20 cellular contexts compared by ENCODE assay signal in genomic region chr15:25054329-25054728, GRCh38.
DNase-seq lines count a peak whose midpoint lies in the region; ATAC-seq, FAIRE-seq and TF ChIP-seq lines count a peak whose summit lies in the region.
"Had no signal": no experiment of that assay in that cellular context is flagged by ENCODE, and none has a peak within 500 bp of the region (broad histone marks: within the 10 kb centered on the region; RNA-seq: fewer than 3 reads in every experiment).

No MANE protein-coding gene starts in this region.

- H3K4me3 Mint-ChIP-seq in H9, result no peak overlapping the region

- peaks cover 97 to 99% of the 10 kb centered on the region in 2 experiments for H3K9me3 Mint-ChIP-seq in H9

- peaks cover 0 to 9% of the 10 kb centered on the region in 2 experiments; a peak in 1 of 4 replicates for H3K4me1 Mint-ChIP-seq in H9

- no peak overlapping the region for H3K14ac ChIP-seq in H9 (ENCODE audit: insufficient read depth, low read length)
- H3K14ac ChIP-seq in H1 (ENCODE audit: insufficient read length), result no peak overlapping the region

- no peak for TF ChIP-seq RAD21 in H1 (IDR thresholded peaks at IDR 0.05 in 1 of 2, conservative IDR thresholded peaks at IDR 0.05 in 1 of 2; ENCODE audit: low read depth in 2 of 2, low read length in 2 of 2)

- H2AFZ ChIP-seq in H9 (ENCODE audit: low read length) (no peak overlapping the region), H1 (ENCODE audit: low read length) (no peak overlapping the region)

- H3K56ac ChIP-seq in H9 (ENCODE audit: insufficient read length, low read depth, low read length) (no peak overlapping the region), H1 (replicated peaks; ENCODE audit: insufficient read length, low read depth, low read length) (no peak overlapping the region)

- FAIRE-seq in H1 (lab: Jason Lieb, UNC), result no peak
- FAIRE-seq: A204.1, D721Med, H54 had no signal

- DNase-seq in AG08396 (ENCODE audit: low spot score), result peak; percentile 1
- peak; percentile 14 for DNase-seq in H9
- no peak for DNase-seq in H1 (ENCODE audit: low read depth in 1 of 2, low spot score in 2 of 2)
- peak; percentile 36 for DNase-seq in posterior vena cava (ENCODE audit: low spot score)
- DNase-seq in substantia nigra (lab: John Stamatoyannopoulos, UW), result no peak
- no peak for DNase-seq in iPS-NIHi11 (ENCODE audit: low spot score)
- no peak for DNase-seq in superior temporal gyrus (ENCODE audit: extremely low spot score)
- DNase-seq: CD4-positive, alpha-beta memory T cell; DND-41; GDM1; MG63; NCI-H1092 treated with DMSO at 0.1 percent for 48 hours; NCI-H1694; NCI-H2107; NCI-H226; NCI-H526 had no signal

- H3K79me2 ChIP-seq in H9 (ENCODE audit: insufficient read depth, low read length) (peaks cover 4% of the 10 kb centered on the region; the same call in 1 of the 2 replicates), H1 (ENCODE audit: control insufficient read depth in 1 of 2, insufficient read depth in 2 of 2, low read length in 2 of 2) (peaks cover 0 to 92% of the 10 kb centered on the region in 2 experiments; a peak in 3 of 4 replicates)

- H2BK5ac ChIP-seq in H9 (ENCODE audit: insufficient read length, low read length) (no peak overlapping the region), H1 (ENCODE audit: low read depth, low read length) (no peak overlapping the region)

- H2AK5ac ChIP-seq in H9 (ENCODE audit: insufficient read length, low read length), result no peak overlapping the region
- no peak overlapping the region for H2AK5ac ChIP-seq in H1 (ENCODE audit: low read depth, low read length)

- no peak overlapping the region for H3T11ph ChIP-seq in H9 (ENCODE audit: low read length)

- H3K4ac ChIP-seq in H9 (ENCODE audit: low read depth, low read length) (no peak overlapping the region), H1 (replicated peaks; ENCODE audit: insufficient read length, low read depth, low read length) (no peak overlapping the region)

- no peak overlapping the region for H2BK15ac ChIP-seq in H9 (ENCODE audit: low read depth, low read length)
- no peak overlapping the region for H2BK15ac ChIP-seq in H1 (ENCODE audit: low read length)

- peaks cover 2% of the 10 kb centered on the region for H3K27me3 Mint-ChIP-seq in H9 (ENCODE audit: low read depth)
- H3K27me3 Mint-ChIP-seq: CD4-positive, alpha-beta memory T cell had no signal

- H3K4me3 ChIP-seq in H1 (ENCODE audit: extremely low read depth in 1 of 4, insufficient read depth in 2 of 4, low read depth in 3 of 4, low read length in 4 of 4), result no peak overlapping the region
- H3K4me3 ChIP-seq: MG63 had no signal

- peaks cover 56 to 100% (median 92%) of the 10 kb centered on the region in 4 experiments for H3K36me3 ChIP-seq in H1 (ENCODE audit: control insufficient read depth in 2 of 4, insufficient read depth in 4 of 4, low read length in 3 of 4)
- H3K36me3 ChIP-seq: MG63 had no signal

- ATAC-seq in GM21360 (IDR thresholded peaks at IDR 0.05; ENCODE audit: unreplicated experiment), result no peak

- H3K23me2 ChIP-seq in H9 (ENCODE audit: insufficient read length, low read depth, low read length, poor library complexity, severe bottlenecking) (no peaks in the 10 kb centered on the region), H1 (ENCODE audit: low read depth, low read length) (no peaks in the 10 kb centered on the region; the same call in 1 of the 2 replicates)

- H3K23ac ChIP-seq in H9 (ENCODE audit: insufficient read length, low read depth, low read length) (no peak overlapping the region), H1 (ENCODE audit: insufficient read length) (no peak overlapping the region)

- H3K9ac ChIP-seq in H9 (ENCODE audit: extremely low read depth, insufficient read length, low read length) (no peak overlapping the region), H1 (replicated peaks in 1 of 4; ENCODE audit: extremely low read depth in 1 of 4, low read depth in 3 of 4, low read length in 3 of 4) (no peak overlapping the region)

- POLR2A ChIA-PET in H1 (lab: Charles Lee; ENCODE audit: partially characterized antibody), result no interaction called here

- TF ChIP-seq EP300 in H1 (IDR thresholded peaks at IDR 0.05; ENCODE audit: borderline replicate concordance in 1 of 2, low read depth in 2 of 2, low read length in 2 of 2), result no peak

- TF ChIP-seq CTCF in H9 (conservative IDR thresholded peaks at IDR 0.05) (no peak), H1 (IDR thresholded peaks at IDR 0.05; ENCODE audit: control extremely low read depth in 1 of 3, insufficient read depth in 1 of 3, low read depth in 1 of 3, low read length in 3 of 3) (no peak)

- H3K79me1 ChIP-seq in H9 (ENCODE audit: insufficient read depth, low read depth, low read length, poor library complexity, severe bottlenecking) (no peaks in the 10 kb centered on the region), H1 (ENCODE audit: low read depth, low read length) (peaks cover 6% of the 10 kb centered on the region; the same call in 1 of the 2 replicates)

- H3K4me2 ChIP-seq in H9 (ENCODE audit: insufficient read depth, insufficient read length, low read length), result no peak overlapping the region
- no peak overlapping the region for H3K4me2 ChIP-seq in H1 (ENCODE audit: insufficient read depth in 1 of 2, low read depth in 2 of 2, low read length in 2 of 2)

- H3K27me3 ChIP-seq in H9 (ENCODE audit: insufficient read depth, low read length) (no peaks in the 10 kb centered on the region), H1 (replicated peaks in 1 of 4; ENCODE audit: control insufficient read depth in 3 of 4, extremely low read depth in 1 of 4, insufficient read depth in 3 of 4, low read length in 3 of 4) (no peaks in the 10 kb centered on the region)
- H3K27me3 ChIP-seq: MG63 had no signal

- no peak overlapping the region for H3K27ac ChIP-seq in H9 (ENCODE audit: insufficient read length, low read depth, low read length)
- H3K27ac ChIP-seq in H1 (ENCODE audit: low read depth, low read length), result no peak overlapping the region
- H3K27ac ChIP-seq in substantia nigra (ENCODE audit: low read depth, low read length, poor library complexity, severe bottlenecking), result no peak overlapping the region

- CTCF ChIA-PET in H1 (lab: Charles Lee; ENCODE audit: partially characterized antibody), result no interaction called here

- TF ChIP-seq POLR2A in H1 (IDR thresholded peaks at IDR 0.05; ENCODE audit: control extremely low read depth in 1 of 2, low read depth in 2 of 2, low read length in 2 of 2), result no peak

- no peak overlapping the region for H3K27ac Mint-ChIP-seq in H9
- H3K27ac Mint-ChIP-seq: CD4-positive, alpha-beta memory T cell had no signal

- H3K36me3 Mint-ChIP-seq in H9 (ENCODE audit: insufficient read depth in 1 of 3, low read depth in 3 of 3), result peaks cover 100% of the 10 kb centered on the region in 3 experiments

- no peak overlapping the region for H2BK20ac ChIP-seq in H9 (ENCODE audit: low read depth, low read length, poor library complexity, severe bottlenecking)
- H2BK20ac ChIP-seq in H1 (ENCODE audit: low read length), result no peak overlapping the region

- H3K4me1 ChIP-seq in H9 (ENCODE audit: insufficient read depth, low read length), result no peaks in the 10 kb centered on the region
- H3K4me1 ChIP-seq in H1 (replicated peaks in 1 of 4; ENCODE audit: control insufficient read depth in 3 of 4, insufficient read depth in 4 of 4, low read length in 3 of 4), result no peaks in the 10 kb centered on the region; a peak in 1 of 7 replicates

- H4K20me1 ChIP-seq in H9 (ENCODE audit: control insufficient read depth, insufficient read depth, insufficient read length), result no peaks in the 10 kb centered on the region
- peaks cover 0 to 2% of the 10 kb centered on the region in 2 experiments for H4K20me1 ChIP-seq in H1 (replicated peaks in 1 of 2; ENCODE audit: control insufficient read depth in 1 of 2, insufficient read depth in 2 of 2, low read length in 2 of 2)

- intact Hi-C loops in posterior vena cava (cut with DNase I), result no loop called here

- H2BK120ac ChIP-seq in H9 (ENCODE audit: low read depth, low read length, poor library complexity, severe bottlenecking) (no peak overlapping the region), H1 (replicated peaks; ENCODE audit: low read depth, low read length) (no peak overlapping the region)

- H4K5ac ChIP-seq in H9 (ENCODE audit: insufficient read length, low read depth, low read length), result no peak overlapping the region
- H4K5ac ChIP-seq in H1 (ENCODE audit: insufficient read length, low read depth, low read length), result no peak overlapping the region

- H4K8ac ChIP-seq in H9 (replicated peaks; ENCODE audit: insufficient read length, low read depth, low read length), result no peak overlapping the region
- no peak overlapping the region for H4K8ac ChIP-seq in H1 (ENCODE audit: extremely low read depth, insufficient read depth, low read length)

- whole genome bisulfite sequencing in H9 (ENCODE audit: extremely low coverage, insufficient read length, low lambda C conversion rate), result no CpG with 5 or more reads among the region's 8 CpGs
- WGBS in H1 (ENCODE audit: extremely low coverage in 1 of 2, insufficient coverage in 1 of 2, insufficient read length in 1 of 2, insufficient replicate concordance in 2 of 2, low coverage in 1 of 2, low lambda C conversion rate in 2 of 2, missing lambda C conversion rate in 1 of 2), 2 experiments, result 94% methylated on average over 8 of the region's 8 CpGs; no CpG with 5 or more reads in 1 of the 2 experiments

- H2BK12ac ChIP-seq in H9 (ENCODE audit: insufficient read length, low read depth, low read length) (no peak overlapping the region), H1 (ENCODE audit: low read depth, low read length) (no peak overlapping the region)

- H3K9me3 ChIP-seq in H9 (ENCODE audit: control insufficient read depth, low read depth, low read length) (peaks cover 87% of the 10 kb centered on the region), H1 (ENCODE audit: insufficient read depth in 2 of 2, low read depth in 1 of 2, low read length in 1 of 2) (peaks cover 90 to 92% of the 10 kb centered on the region in 2 experiments)
- H3K9me3 ChIP-seq: MG63 had no signal

- H3K18ac ChIP-seq in H9 (ENCODE audit: insufficient read length, low read depth, low read length), result no peak overlapping the region
- no peak overlapping the region for H3K18ac ChIP-seq in H1 (ENCODE audit: extremely low read depth, low read length)

- H4K91ac ChIP-seq in H9 (ENCODE audit: insufficient read length, low read depth, low read length), result no peak overlapping the region
- no peak overlapping the region for H4K91ac ChIP-seq in H1 (replicated peaks; ENCODE audit: insufficient read length, low read length)

TF ChIP-seq in H1, 55 proteins besides CTCF, POLR2A, EP300 and RAD21:
- TF ChIP-seq KDM5A (IDR thresholded peaks at IDR 0.05; ENCODE audit: low read length), result no peak
- TF ChIP-seq POLR2AphosphoS5 (IDR thresholded peaks at IDR 0.05; ENCODE audit: low read depth, low read length), result peak; percentile 15; the same call in 1 of the 2 replicates

Comparison
In these comparisons a context has a peak if more than half of its experiments do, and no peak if none do; other contexts are left out.
1. DNase-seq: peak in AG08396 (single experiment), H9 (single experiment) and posterior vena cava (single experiment); none in H1 (0 of 2), substantia nigra (0 of 49), iPS-NIHi11 (single experiment) and superior temporal gyrus (single experiment).